8 cellular contexts compared by ENCODE assay signal in genomic region chr1:209675567-209676154, GRCh38. TPM values are rescaled to one million over a fixed set of nuclear protein-coding genes. Genes with fewer than 3 reads are reported as not detected.
DNase-seq lines count a peak whose midpoint lies in the region; ATAC-seq and TF ChIP-seq lines count a peak whose summit lies in the region.

No MANE protein-coding gene starts in this region.

- peaks cover 48% of the 10 kb centered on the region for H3K4me1 Mint-ChIP-seq in T-helper 2 cell treated with Interferon-gamma antibody and Interleukin-4, amounts not matched to agents 5 μg/mL and 100 μg/mL, for 36 hours (ENCODE audit: low read depth)
- H3K4me1 Mint-ChIP-seq in activated T-helper 1 cell treated with anti-CD3 and anti-CD28 coated beads, Interleukin-12 subunit alpha, Interleukin-12 subunit beta, Interleukin-2, Interleukin-4 antibody, amounts not matched to agents 30 ng/mL and 10 ng/mL and 1 ng/mL, durations not matched to agents 14 hours and 24 hours and 36 hours (ENCODE audit: low read depth): peaks cover 81% of the 10 kb centered on the region
- peaks cover 5% of the 10 kb centered on the region for H3K4me1 Mint-ChIP-seq in glutamatergic neuron (ENCODE audit: low read depth, unreplicated experiment)

- H3K14ac ChIP-seq in neuronal stem cell (ENCODE audit: low read length): peak overlapping the region; percentile 49

- no peaks in the 10 kb centered on the region for H3K36me3 ChIP-seq in neuronal stem cell (replicated peaks in 1 of 2; ENCODE audit: control insufficient read depth in 2 of 2, insufficient read depth in 2 of 2, low read length in 2 of 2)

- no peak overlapping the region for H2AK5ac ChIP-seq in neuronal stem cell (ENCODE audit: low read depth, low read length)

- no peaks in the 10 kb centered on the region for H3K36me3 Mint-ChIP-seq in T-helper 2 cell treated with Interferon-gamma antibody and Interleukin-4, amounts not matched to agents 5 μg/mL and 100 μg/mL, for 36 hours (ENCODE audit: low read depth)
- H3K36me3 Mint-ChIP-seq in activated T-helper 1 cell treated with anti-CD3 and anti-CD28 coated beads, Interleukin-12 subunit alpha, Interleukin-12 subunit beta, Interleukin-2, Interleukin-4 antibody, amounts not matched to agents 30 ng/mL and 10 ng/mL and 1 ng/mL, durations not matched to agents 14 hours and 24 hours and 36 hours (ENCODE audit: low read depth): peaks cover 36% of the 10 kb centered on the region
- peaks cover 5% of the 10 kb centered on the region for H3K36me3 Mint-ChIP-seq in glutamatergic neuron (ENCODE audit: unreplicated experiment)

- no peaks in the 10 kb centered on the region for H3K9me3 Mint-ChIP-seq in T-helper 2 cell treated with Interferon-gamma antibody and Interleukin-4, amounts not matched to agents 5 μg/mL and 100 μg/mL, for 36 hours
- H3K9me3 Mint-ChIP-seq in activated T-helper 1 cell treated with anti-CD3 and anti-CD28 coated beads, Interleukin-12 subunit alpha, Interleukin-12 subunit beta, Interleukin-2, Interleukin-4 antibody, amounts not matched to agents 30 ng/mL and 10 ng/mL and 1 ng/mL, durations not matched to agents 14 hours and 24 hours and 36 hours: peaks cover 9% of the 10 kb centered on the region
- H3K9me3 Mint-ChIP-seq in glutamatergic neuron (ENCODE audit: unreplicated experiment): no peaks in the 10 kb centered on the region

- H3K27ac ChIP-seq in neuronal stem cell (replicated peaks; ENCODE audit: low read length): no peak overlapping the region

- H3K79me1 ChIP-seq in neuronal stem cell (ENCODE audit: low read depth, low read length): no peaks in the 10 kb centered on the region

- H3K27me3 Mint-ChIP-seq in T-helper 2 cell treated with Interferon-gamma antibody and Interleukin-4, amounts not matched to agents 5 μg/mL and 100 μg/mL, for 36 hours (ENCODE audit: low read depth): peaks cover 41% of the 10 kb centered on the region
- peaks cover 2% of the 10 kb centered on the region for H3K27me3 Mint-ChIP-seq in activated T-helper 1 cell treated with anti-CD3 and anti-CD28 coated beads, Interleukin-12 subunit alpha, Interleukin-12 subunit beta, Interleukin-2, Interleukin-4 antibody, amounts not matched to agents 30 ng/mL and 10 ng/mL and 1 ng/mL, durations not matched to agents 14 hours and 24 hours and 36 hours (ENCODE audit: insufficient read depth)
- peaks cover 24% of the 10 kb centered on the region for H3K27me3 Mint-ChIP-seq in glutamatergic neuron (ENCODE audit: unreplicated experiment)

- H3K4ac ChIP-seq in neuronal stem cell (ENCODE audit: low read length): no peak overlapping the region

- H3K9ac ChIP-seq in neuronal stem cell (ENCODE audit: low read depth, low read length, poor library complexity): peak overlapping the region; percentile 82

- peak overlapping the region; percentile 97 for H3K4me2 ChIP-seq in neuronal stem cell (ENCODE audit: insufficient read depth, low read length, poor library complexity, severe bottlenecking)

- H2BK12ac ChIP-seq in neuronal stem cell (ENCODE audit: low read length): peak overlapping the region; percentile 86

- peak overlapping the region; percentile 23 to 76 for H3K4me3 ChIP-seq in neuronal stem cell (ENCODE audit: low read length in 2 of 2)

- peak overlapping the region; percentile 62 for H2BK15ac ChIP-seq in neuronal stem cell (ENCODE audit: low read length)

- peak overlapping the region; percentile 16 for H2BK5ac ChIP-seq in neuronal stem cell (ENCODE audit: low read length)

- DNase-seq in T-helper 2 cell treated with Interferon-gamma antibody and Interleukin-4, amounts not matched to agents 5 μg/mL and 100 μg/mL, for 36 hours (ENCODE audit: low spot score): no peak
- no peak for DNase-seq in T-helper 2 cell
- no peak for DNase-seq in activated T-helper 1 cell treated with anti-CD3 and anti-CD28 coated beads, Interleukin-12 subunit alpha, Interleukin-12 subunit beta, Interleukin-2, Interleukin-4 antibody, amounts not matched to agents 30 ng/mL and 10 ng/mL and 1 ng/mL, durations not matched to agents 14 hours and 24 hours and 36 hours (ENCODE audit: low spot score)
- DNase-seq in glutamatergic neuron: peak; percentile 60
- peak; percentile 23 for DNase-seq in neuronal stem cell (ENCODE audit: low spot score)

- no CpG with 5 or more reads among the region's 34 CpGs for WGBS in neuronal stem cell (ENCODE audit: extremely low coverage in 2 of 2, insufficient read length in 2 of 2, insufficient replicate concordance in 1 of 2), 2 donors

- H4K8ac ChIP-seq in neuronal stem cell (ENCODE audit: low read depth, low read length): peak overlapping the region; percentile 26

- H4K91ac ChIP-seq in neuronal stem cell (ENCODE audit: low read depth, low read length, poor library complexity): no peak overlapping the region

- ATAC-seq in GM19023 (IDR thresholded peaks at IDR 0.05; ENCODE audit: unreplicated experiment) (no peak), HG03520 (IDR thresholded peaks at IDR 0.05; ENCODE audit: unreplicated experiment) (no peak), GM18861 (IDR thresholded peaks at IDR 0.05; ENCODE audit: unreplicated experiment) (no peak)

- H3K27me3 ChIP-seq in neuronal stem cell (ENCODE audit: control insufficient read depth in 3 of 3, insufficient read depth in 3 of 3, low read depth in 1 of 3, low read length in 3 of 3): peaks cover 0 to 63% (median 41%) of the 10 kb centered on the region in 3 experiments

- peak overlapping the region; percentile 85 for H3K18ac ChIP-seq in neuronal stem cell (ENCODE audit: low read length)

- peak overlapping the region; percentile 92 for H2AFZ ChIP-seq in neuronal stem cell (ENCODE audit: low read length)

- no peaks in the 10 kb centered on the region for H3K4me1 ChIP-seq in neuronal stem cell (ENCODE audit: control insufficient read depth in 2 of 2, insufficient read depth in 1 of 2, low read depth in 1 of 2, low read length in 2 of 2)

- intact Hi-C loops in activated T-helper 1 cell treated with anti-CD3 and anti-CD28 coated beads, Interleukin-12 subunit alpha, Interleukin-12 subunit beta, Interleukin-2, Interleukin-4 antibody, amounts not matched to agents 30 ng/mL and 10 ng/mL and 1 ng/mL, durations not matched to agents 14 hours and 24 hours and 36 hours (cut with micrococcal nuclease): loop anchor here (1.0 to 10.0 kb wide), 3 partner anchors 18 to 259 kb away; partner anchors contain the start of gene SYT14

- H2BK120ac ChIP-seq in neuronal stem cell (ENCODE audit: low read depth, low read length): no peak overlapping the region

- H3K23ac ChIP-seq in neuronal stem cell (ENCODE audit: low read depth, low read length, poor library complexity): peak overlapping the region; percentile 70

- no peak overlapping the region for H3K27ac Mint-ChIP-seq in T-helper 2 cell treated with Interferon-gamma antibody and Interleukin-4, amounts not matched to agents 5 μg/mL and 100 μg/mL, for 36 hours
- H3K27ac Mint-ChIP-seq in activated T-helper 1 cell treated with anti-CD3 and anti-CD28 coated beads, Interleukin-12 subunit alpha, Interleukin-12 subunit beta, Interleukin-2, Interleukin-4 antibody, amounts not matched to agents 30 ng/mL and 10 ng/mL and 1 ng/mL, durations not matched to agents 14 hours and 24 hours and 36 hours: peak overlapping the region; percentile 94
- H3K27ac Mint-ChIP-seq in glutamatergic neuron (ENCODE audit: unreplicated experiment): no peak overlapping the region

- H3K4me3 Mint-ChIP-seq in T-helper 2 cell treated with Interferon-gamma antibody and Interleukin-4, amounts not matched to agents 5 μg/mL and 100 μg/mL, for 36 hours: peak overlapping the region; percentile 38
- peak overlapping the region; percentile 92 for H3K4me3 Mint-ChIP-seq in activated T-helper 1 cell treated with anti-CD3 and anti-CD28 coated beads, Interleukin-12 subunit alpha, Interleukin-12 subunit beta, Interleukin-2, Interleukin-4 antibody, amounts not matched to agents 30 ng/mL and 10 ng/mL and 1 ng/mL, durations not matched to agents 14 hours and 24 hours and 36 hours
- peak overlapping the region; percentile 88 for H3K4me3 Mint-ChIP-seq in glutamatergic neuron (ENCODE audit: unreplicated experiment)

- peaks cover 0 to 1% of the 10 kb centered on the region in 2 donors for H3K9me3 ChIP-seq in neuronal stem cell (replicated peaks in 1 of 2; ENCODE audit: control insufficient read depth in 2 of 2, insufficient read depth in 1 of 2, low read depth in 1 of 2, low read length in 2 of 2)

- no peak for TF ChIP-seq CTCF in glutamatergic neuron (IDR thresholded peaks at IDR 0.05; ENCODE audit: partially characterized antibody, unreplicated experiment)

RNA-seq across cellular contexts. Expression of gene G0S2, which starts 0.4 kb away (rescaled TPM):
- total RNA-seq in activated T-helper 1 cell treated with anti-CD3 and anti-CD28 coated beads, Interleukin-12 subunit alpha, Interleukin-12 subunit beta, Interleukin-2, Interleukin-4 antibody, amounts not matched to agents 30 ng/mL and 10 ng/mL and 1 ng/mL, durations not matched to agents 14 hours and 24 hours and 36 hours: 501 and 509 TPM in 2 replicates
- 2.5 TPM for total RNA-seq in glutamatergic neuron (ENCODE audit: unreplicated experiment)
- polyA plus RNA-seq in neuronal stem cell (2013, experiment 1 of 2): 1.4 TPM
- polyA plus RNA-seq in neuronal stem cell (2013, experiment 2 of 2): 1.1 TPM

RNA-seq across cellular contexts. Expression of gene LAMB3, which starts 23.4 kb away (rescaled TPM):
- 15.8 and 18.3 TPM in 2 replicates for total RNA-seq in activated T-helper 1 cell treated with anti-CD3 and anti-CD28 coated beads, Interleukin-12 subunit alpha, Interleukin-12 subunit beta, Interleukin-2, Interleukin-4 antibody, amounts not matched to agents 30 ng/mL and 10 ng/mL and 1 ng/mL, durations not matched to agents 14 hours and 24 hours and 36 hours
- 0.54 TPM for total RNA-seq in glutamatergic neuron (ENCODE audit: unreplicated experiment)
- polyA plus RNA-seq in neuronal stem cell (2013, experiment 1 of 2): 0.15 TPM
- polyA plus RNA-seq in neuronal stem cell (2013, experiment 2 of 2): 0.11 TPM

RNA-seq across cellular contexts. Expression of gene HSD11B1, which starts 29.0 kb away (rescaled TPM):
- 15.9 and 17.9 TPM in 2 replicates for total RNA-seq in activated T-helper 1 cell treated with anti-CD3 and anti-CD28 coated beads, Interleukin-12 subunit alpha, Interleukin-12 subunit beta, Interleukin-2, Interleukin-4 antibody, amounts not matched to agents 30 ng/mL and 10 ng/mL and 1 ng/mL, durations not matched to agents 14 hours and 24 hours and 36 hours
- not detected for total RNA-seq in glutamatergic neuron (ENCODE audit: unreplicated experiment)
- polyA plus RNA-seq in neuronal stem cell (2013, experiment 1 of 2): not detected
- not detected for polyA plus RNA-seq in neuronal stem cell (2013, experiment 2 of 2)

Comparison
In these comparisons a context has a peak if more than half of its experiments do, and no peak if none do; other contexts are left out.
1. DNase-seq: peak in glutamatergic neuron (single experiment) and neuronal stem cell (single experiment); none in T-helper 2 cell treated with Interferon-gamma antibody and Interleukin-4, amounts not matched to agents 5 μg/mL and 100 μg/mL, for 36 hours (single experiment), T-helper 2 cell (0 of 5) and activated T-helper 1 cell treated with anti-CD3 and anti-CD28 coated beads, Interleukin-12 subunit alpha, Interleukin-12 subunit beta, Interleukin-2, Interleukin-4 antibody, amounts not matched to agents 30 ng/mL and 10 ng/mL and 1 ng/mL, durations not matched to agents 14 hours and 24 hours and 36 hours (single experiment).
2. H3K4me3 Mint-ChIP-seq: peak in every context shown above with its lines; median percentile 92 in activated T-helper 1 cell treated with anti-CD3 and anti-CD28 coated beads, Interleukin-12 subunit alpha, Interleukin-12 subunit beta, Interleukin-2, Interleukin-4 antibody, amounts not matched to agents 30 ng/mL and 10 ng/mL and 1 ng/mL, durations not matched to agents 14 hours and 24 hours and 36 hours; 88 in glutamatergic neuron; 38 in T-helper 2 cell treated with Interferon-gamma antibody and Interleukin-4, amounts not matched to agents 5 μg/mL and 100 μg/mL, for 36 hours.
3. RNA of gene G0S2, which starts 0.4 kb away (total RNA-seq): 501 to 509 TPM in activated T-helper 1 cell treated with anti-CD3 and anti-CD28 coated beads, Interleukin-12 subunit alpha, Interleukin-12 subunit beta, Interleukin-2, Interleukin-4 antibody, amounts not matched to agents 30 ng/mL and 10 ng/mL and 1 ng/mL, durations not matched to agents 14 hours and 24 hours and 36 hours; 2.5 TPM in glutamatergic neuron (single experiment); every median in the first group is over 100 times any median in the second.
4. RNA of gene LAMB3, which starts 23.4 kb away (total RNA-seq): 15.8 to 18.3 TPM in activated T-helper 1 cell treated with anti-CD3 and anti-CD28 coated beads, Interleukin-12 subunit alpha, Interleukin-12 subunit beta, Interleukin-2, Interleukin-4 antibody, amounts not matched to agents 30 ng/mL and 10 ng/mL and 1 ng/mL, durations not matched to agents 14 hours and 24 hours and 36 hours; 0.54 TPM in glutamatergic neuron (single experiment); every median in the first group is over 10 times any median in the second.
5. RNA of gene HSD11B1, which starts 29.0 kb away (total RNA-seq): 15.9 to 17.9 TPM in activated T-helper 1 cell treated with anti-CD3 and anti-CD28 coated beads, Interleukin-12 subunit alpha, Interleukin-12 subunit beta, Interleukin-2, Interleukin-4 antibody, amounts not matched to agents 30 ng/mL and 10 ng/mL and 1 ng/mL, durations not matched to agents 14 hours and 24 hours and 36 hours; not detected in glutamatergic neuron (single experiment); every median in the first group is over 10 times any median in the second.